13 cellular contexts compared by ENCODE assay signal in the genomic region with DNA sequence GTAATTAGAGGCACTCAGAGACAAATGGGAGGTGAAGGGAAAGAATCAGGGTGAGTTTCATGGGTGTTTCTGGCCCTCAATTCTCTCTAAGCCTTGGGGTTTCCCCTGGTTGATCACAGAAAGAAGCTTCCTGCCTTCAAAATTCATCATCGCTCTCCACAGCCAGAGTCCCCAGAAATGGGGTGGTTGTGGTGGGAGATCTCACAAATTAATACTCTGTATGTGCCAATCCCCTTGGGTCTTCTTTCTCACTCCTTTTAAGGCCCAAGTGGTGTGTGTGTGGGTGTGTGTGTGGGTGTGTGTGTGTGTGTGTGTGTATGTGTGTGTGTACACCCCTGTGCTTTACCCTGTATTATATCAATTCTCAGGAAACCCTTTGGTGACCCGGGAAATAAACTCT. TPM values are rescaled to one million over a fixed set of nuclear protein-coding genes. Genes with fewer than 3 reads are reported as not detected.
DNase-seq lines count a peak whose midpoint lies in the region; ATAC-seq and TF ChIP-seq lines count a peak whose summit lies in the region.
"Had no signal": no experiment of that assay in that cellular context is flagged by ENCODE, and none has a peak within 500 bp of the region (broad histone marks: within the 10 kb centered on the region; RNA-seq: fewer than 3 reads in every experiment).

No MANE protein-coding gene starts in this region.

- intact Hi-C loops in mucosa of descending colon (cut with DNase I, micrococcal nuclease) (no loop called here), esophagus muscularis mucosa (cut with DNase I) (no loop called here), mammary epithelial cell (cut with micrococcal nuclease) (no loop called here)

- H3K4me3 ChIP-seq in OCI-LY3 (ENCODE audit: low read length) = no peak overlapping the region
- H3K4me3 ChIP-seq in mucosa of descending colon = no peak overlapping the region
- H3K4me3 ChIP-seq in esophagus muscularis mucosa = no peak overlapping the region
- no peak overlapping the region for H3K4me3 ChIP-seq in mammary epithelial cell (replicated peaks in 1 of 3; ENCODE audit: insufficient read depth in 1 of 3, low read depth in 2 of 3, low read length in 3 of 3)
- H3K4me3 ChIP-seq: psoas muscle, SK-N-MC, suprapubic skin had no signal

- H4K20me1 ChIP-seq in OCI-LY3 (ENCODE audit: insufficient read depth, low read length) (no peaks in the 10 kb centered on the region), mammary epithelial cell (ENCODE audit: insufficient read depth, low read length) (no peaks in the 10 kb centered on the region)

- no peaks in the 10 kb centered on the region for H3K79me2 ChIP-seq in OCI-LY3 (ENCODE audit: low read length)
- no peaks in the 10 kb centered on the region for H3K79me2 ChIP-seq in mammary epithelial cell (ENCODE audit: insufficient read depth, low read length)

- peak overlapping the region; percentile 33; the same call in 1 of the 2 replicates for H3K9ac ChIP-seq in OCI-LY3 (ENCODE audit: low read length)
- H3K9ac ChIP-seq in mammary epithelial cell (ENCODE audit: insufficient read depth, low read length) = no peak overlapping the region
- H3K9ac ChIP-seq: KMS-11 had no signal

- H3K4me1 ChIP-seq in OCI-LY3 (ENCODE audit: low read length) = peaks cover 44% of the 10 kb centered on the region
- peaks cover 25% of the 10 kb centered on the region for H3K4me1 ChIP-seq in mucosa of descending colon (ENCODE audit: low read depth)
- H3K4me1 ChIP-seq in esophagus muscularis mucosa = no peaks in the 10 kb centered on the region
- H3K4me1 ChIP-seq in mammary epithelial cell (ENCODE audit: insufficient read depth, low read length) = peaks cover 7% of the 10 kb centered on the region
- H3K4me1 ChIP-seq: psoas muscle, suprapubic skin had no signal

- H2AFZ ChIP-seq in OCI-LY3 (ENCODE audit: low read depth, low read length) (peak overlapping the region; percentile 49; the same call in 1 of the 2 replicates), mammary epithelial cell (ENCODE audit: low read depth, low read length) (no peak overlapping the region)

- DNase-seq in activated T-cell treated with anti-CD3 and anti-CD28 coated beads for 4 hours (peak; percentile 55), mucosa of descending colon (peak in 1 of 3 donors; percentile 49), esophagus muscularis mucosa (ENCODE audit: extremely low spot score) (no peak), mammary epithelial cell (no peak), dermis blood vessel endothelial cell (no peak)
- peak; percentile 33 for DNase-seq in stimulated activated naive CD4-positive, alpha-beta T cell treated with Interleukin-2 at 50 U/mL for 16 hours (lab: John Stamatoyannopoulos, UW)
- DNase-seq: anterior cingulate cortex, psoas muscle had no signal

- H3K4me2 ChIP-seq in OCI-LY3 (ENCODE audit: low read length) = peak overlapping the region; percentile 50
- H3K4me2 ChIP-seq in mammary epithelial cell (ENCODE audit: insufficient read depth, low read depth, low read length) = no peak overlapping the region
- H3K4me2 ChIP-seq: KMS-11 had no signal

- no peak for TF ChIP-seq POLR2A in esophagus muscularis mucosa (IDR thresholded peaks at IDR 0.05; ENCODE audit: low read depth)

- H3K9me3 ChIP-seq in OCI-LY3 (ENCODE audit: insufficient read depth, low read length) (peaks cover 15% of the 10 kb centered on the region), mucosa of descending colon (no peaks in the 10 kb centered on the region), esophagus muscularis mucosa (peaks cover 0 to 20% (median 15%) of the 10 kb centered on the region in 4 donors), mammary epithelial cell (replicated peaks; ENCODE audit: insufficient read depth, low read length) (no peaks in the 10 kb centered on the region)
- H3K9me3 ChIP-seq: suprapubic skin had no signal

- H3K27me3 ChIP-seq in OCI-LY3 (ENCODE audit: low read depth, low read length) = no peaks in the 10 kb centered on the region
- H3K27me3 ChIP-seq in esophagus muscularis mucosa = peaks cover 0 to 37% (median 3%) of the 10 kb centered on the region in 4 donors
- no peaks in the 10 kb centered on the region for H3K27me3 ChIP-seq in mammary epithelial cell (ENCODE audit: insufficient read depth, low read length)

- CTCF ChIA-PET in mammary epithelial cell (lab: Charles Lee; ENCODE audit: low non-redundant PET) = no interaction called here

- no peak for TF ChIP-seq EP300 in esophagus muscularis mucosa (IDR thresholded peaks at IDR 0.05)

- H3K27ac ChIP-seq in OCI-LY3 (ENCODE audit: low read length) (peak overlapping the region; percentile 33; the same call in 1 of the 2 replicates), esophagus muscularis mucosa (replicated peaks in 1 of 4) (no peak overlapping the region), mammary epithelial cell (ENCODE audit: insufficient read depth, low read depth, low read length) (no peak overlapping the region)
- H3K27ac ChIP-seq: KMS-11, psoas muscle, suprapubic skin had no signal

- TF ChIP-seq CTCF in OCI-LY3 (IDR thresholded peaks at IDR 0.05; ENCODE audit: low read depth, low read length) (no peak), mucosa of descending colon (IDR thresholded peaks at IDR 0.05) (no peak), esophagus muscularis mucosa (IDR thresholded peaks at IDR 0.05) (no peak), mammary epithelial cell (conservative IDR thresholded peaks at IDR 0.05 in 1 of 2, IDR thresholded peaks at IDR 0.05 in 1 of 2; ENCODE audit: extremely low read depth in 1 of 2, insufficient read depth in 1 of 2, low read depth in 1 of 2, low read length in 2 of 2) (no peak)

- ATAC-seq in mucosa of descending colon (peak; percentile 44), HG03442 (IDR thresholded peaks at IDR 0.05; ENCODE audit: unreplicated experiment) (no peak)
- ATAC-seq: psoas muscle had no signal

- H3K36me3 ChIP-seq in OCI-LY3 (replicated peaks; ENCODE audit: low read depth, low read length) = peaks cover 12% of the 10 kb centered on the region
- no peaks in the 10 kb centered on the region for H3K36me3 ChIP-seq in mucosa of descending colon (ENCODE audit: low read depth)
- no peaks in the 10 kb centered on the region for H3K36me3 ChIP-seq in esophagus muscularis mucosa
- H3K36me3 ChIP-seq in mammary epithelial cell (ENCODE audit: insufficient read depth, low read length) = no peaks in the 10 kb centered on the region
- H3K36me3 ChIP-seq: suprapubic skin had no signal

- dilution Hi-C loops in mammary epithelial cell (cut with HindIII; ENCODE audit: low sequenced_read_pairs) = loop anchor here (25.0 kb wide), 1 partner anchor 125 kb away; a partner anchor contains a TSS

- no TSS peak for BruUV-seq in mammary epithelial cell (replicated peaks; lab: Mats Ljungman, UMichigan)

- 85% methylated on average over 2 of the region's 2 CpGs for WGBS in esophagus muscularis mucosa
- 100% methylated on average over 1 of the region's 2 CpGs for WGBS in mammary epithelial cell (ENCODE audit: low coverage, missing lambda C conversion rate)

- in situ Hi-C loops in mammary epithelial cell (cut with MboI; ENCODE audit: low sequenced_read_pairs in 2 of 2) = no loop called here

RNA-seq across cellular contexts. Expression of a gene that starts 2.7 kb away (rescaled TPM):
- total RNA-seq in mucosa of descending colon (1,000 to 10,000 TPM; 1,609 to 4,808 (median 4,422) TPM), esophagus muscularis mucosa (1 to 10 TPM; 2.1 to 8.1 (median 4.4) TPM), mammary epithelial cell (under 1 TPM; 0.07 to 0.17 TPM), dermis blood vessel endothelial cell (0.17 and 0.74 TPM in 2 replicates)
- 0.03 TPM for polyA plus RNA-seq in mammary epithelial cell
- polyA minus RNA-seq in mammary epithelial cell = not detected

RNA-seq across cellular contexts. Expression of a gene that starts 33.9 kb away (rescaled TPM):
- total RNA-seq in mucosa of descending colon (10 to 100 TPM; 73.4 to 89.9 (median 77.5) TPM), esophagus muscularis mucosa (10 to 100 TPM; 68.9 to 91.4 (median 89.2) TPM), mammary epithelial cell (100 to 1,000 TPM in 1 of 2 donors, 10 to 100 TPM in 1; 85.9 to 100 TPM), dermis blood vessel endothelial cell (95.3 and 145 TPM in 2 replicates)
- polyA plus RNA-seq in mammary epithelial cell = 98.6 TPM
- 63.9 TPM for polyA minus RNA-seq in mammary epithelial cell

RNA-seq across cellular contexts. Expression of a gene that starts 59.8 kb away (rescaled TPM):
- total RNA-seq in mucosa of descending colon (10 to 100 TPM in 1 of 3 donors, 1 to 10 TPM in 2; 2.3 to 10.2 (median 2.9) TPM), esophagus muscularis mucosa (1 to 10 TPM; 3.6 to 8.5 (median 5.5) TPM), mammary epithelial cell (1 to 10 TPM; 1.0 to 1.7 TPM), dermis blood vessel endothelial cell (6.3 and 7.8 TPM in 2 replicates)
- 0.32 TPM for polyA plus RNA-seq in mammary epithelial cell
- polyA minus RNA-seq in mammary epithelial cell = 0.72 TPM

Comparison
In these comparisons a context has a peak if more than half of its experiments do, and no peak if none do; other contexts are left out.
1. DNase-seq: peak in activated T-cell treated with anti-CD3 and anti-CD28 coated beads for 4 hours (single experiment) and stimulated activated naive CD4-positive, alpha-beta T cell treated with Interleukin-2 at 50 U/mL for 16 hours (single experiment); none in esophagus muscularis mucosa (single experiment), mammary epithelial cell (single experiment) and dermis blood vessel endothelial cell (single experiment).
2. RNA of a gene that starts 2.7 kb away (total RNA-seq): 1,609 to 4,808 TPM in mucosa of descending colon; 2.1 to 8.1 TPM in esophagus muscularis mucosa, 0.17 to 0.74 TPM in dermis blood vessel endothelial cell and 0.07 to 0.17 TPM in mammary epithelial cell; every median in the first group is over 100 times any median in the second.